ENCODE assay signal across 25 cellular contexts in the genomic region with DNA sequence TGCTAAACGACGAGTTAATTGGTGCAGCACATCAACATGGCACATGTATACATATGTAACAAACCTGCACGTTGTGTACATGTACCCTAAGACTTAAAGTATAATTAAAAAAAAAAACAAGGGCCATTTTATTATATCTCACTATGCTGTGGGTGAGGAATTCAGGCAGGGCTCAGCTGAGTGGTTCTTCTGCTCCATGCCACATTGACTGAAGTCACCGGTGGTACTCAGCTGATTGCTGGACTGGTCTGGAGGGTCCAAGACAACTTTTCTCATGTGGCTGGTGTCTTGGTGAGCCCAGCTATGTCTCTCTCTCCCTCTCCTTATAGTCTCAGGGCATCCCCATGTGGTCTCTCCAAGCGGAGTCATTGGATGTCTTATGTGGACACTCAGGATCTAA.
DNase-seq lines count a peak whose midpoint lies in the region; ATAC-seq, FAIRE-seq and TF ChIP-seq lines count a peak whose summit lies in the region.
"Had no signal": no experiment of that assay in that cellular context is flagged by ENCODE, and none has a peak within 500 bp of the region (broad histone marks: within the 10 kb centered on the region; RNA-seq: fewer than 3 reads in every experiment).

No MANE protein-coding gene starts in this region.

- no peaks in the 10 kb centered on the region for H3K9me3 Mint-ChIP-seq in natural killer cell treated with Interleukin-12 subunit alpha and Interleukin-12 subunit beta and Interleukin-15 and Interleukin-18, amount 100 ng/mL, for 72 hours
- H3K9me3 Mint-ChIP-seq in natural killer cell, result no peaks in the 10 kb centered on the region
- H3K9me3 Mint-ChIP-seq: CD4-positive, alpha-beta T cell had no signal

- H3K4me2 ChIP-seq in HepG2 (ENCODE audit: low read depth, low read length), result no peak overlapping the region
- H3K4me2 ChIP-seq: A549 had no signal

- H3K27ac Mint-ChIP-seq in natural killer cell treated with Interleukin-12 subunit alpha and Interleukin-12 subunit beta and Interleukin-15 and Interleukin-18, amount 100 ng/mL, for 72 hours, result no peak overlapping the region
- H3K27ac Mint-ChIP-seq in natural killer cell, result no peak overlapping the region
- H3K27ac Mint-ChIP-seq: CD4-positive, alpha-beta T cell; CD8-positive, alpha-beta memory T cell had no signal

- H3K36me3 ChIP-seq in bronchial epithelial cell (ENCODE audit: control insufficient read depth, insufficient read depth, low read length) (no peaks in the 10 kb centered on the region), HepG2 (replicated peaks in 1 of 2; ENCODE audit: control insufficient read depth in 1 of 2, insufficient read depth in 2 of 2, low read length in 2 of 2) (no peaks in the 10 kb centered on the region)
- H3K36me3 ChIP-seq: BE2C; BLaER1 treated with 17β-estradiol and CSF1 and Interleukin-3, amounts not matched to agents 10 nM and 100 nM had no signal

- in situ Hi-C loops in HepG2 (cut with HindIII; ENCODE audit: extremely low pct_ligation_motif_present, low pct_unique_long_range_greater_than_20kb), result no loop called here

- H3K27me3 ChIP-seq in bronchial epithelial cell (ENCODE audit: control insufficient read depth, insufficient read depth, low read length) (no peaks in the 10 kb centered on the region), HepG2 (ENCODE audit: control insufficient read depth in 1 of 2, insufficient read depth in 2 of 2, low read length in 2 of 2) (peaks cover 0 to 3% of the 10 kb centered on the region in 2 experiments; a peak in 2 of 5 replicates)
- H3K27me3 ChIP-seq: BE2C; BLaER1 treated with 17β-estradiol and CSF1 and Interleukin-3, amounts not matched to agents 10 nM and 100 nM had no signal

- H3K36me3 Mint-ChIP-seq in natural killer cell treated with Interleukin-12 subunit alpha and Interleukin-12 subunit beta and Interleukin-15 and Interleukin-18, amount 100 ng/mL, for 72 hours, result no peaks in the 10 kb centered on the region
- no peaks in the 10 kb centered on the region for H3K36me3 Mint-ChIP-seq in natural killer cell
- H3K36me3 Mint-ChIP-seq: CD14-positive monocyte; CD8-positive, alpha-beta memory T cell had no signal

- WGBS in HepG2 (ENCODE audit: low lambda C conversion rate), result 23% methylated on average over 5 of the region's 5 CpGs

- intact Hi-C loops in natural killer cell (cut with micrococcal nuclease) (no loop called here), HepG2 (cut with micrococcal nuclease; ENCODE audit: unreplicated experiment) (no loop called here)

- H3K9ac ChIP-seq in HepG2 (ENCODE audit: insufficient read depth, low read depth, low read length), result no peak overlapping the region
- H3K9ac ChIP-seq: BLaER1 treated with 17β-estradiol and CSF1 and Interleukin-3, amounts not matched to agents 10 nM and 100 nM had no signal

- TF ChIP-seq EP300 in HepG2 (IDR thresholded peaks at IDR 0.05; ENCODE audit: low read depth in 2 of 2, low read length in 2 of 2), result no peak
- TF ChIP-seq EP300 in HepG2 (CRISPR knock-in tag; IDR thresholded peaks at IDR 0.05; ENCODE audit: borderline replicate concordance), result no peak

- ATAC-seq in natural killer cell treated with Interleukin-12 subunit alpha and Interleukin-12 subunit beta and Interleukin-15 and Interleukin-18, amount 100 ng/mL, for 72 hours, result no peak
- ATAC-seq in natural killer cell (no peak), HepG2 (no peak), GM18868 (IDR thresholded peaks at IDR 0.05; ENCODE audit: unreplicated experiment) (no peak)
- ATAC-seq: A549 had no signal

- H3K9me3 ChIP-seq in HepG2 (ENCODE audit: low read length), result no peaks in the 10 kb centered on the region
- H3K9me3 ChIP-seq: BE2C had no signal

- H3K27me3 Mint-ChIP-seq in natural killer cell treated with Interleukin-12 subunit alpha and Interleukin-12 subunit beta and Interleukin-15 and Interleukin-18, amount 100 ng/mL, for 72 hours, result peaks cover 0 to 5% of the 10 kb centered on the region in 2 donors
- H3K27me3 Mint-ChIP-seq in natural killer cell (ENCODE audit: low read depth in 2 of 2), result peaks cover 4 to 7% of the 10 kb centered on the region in 2 donors

- H3K4me1 ChIP-seq in HepG2 (ENCODE audit: insufficient read depth, low read length), result 0 out of 2 replicates have a peak, but pooled peaks cover 6% of the 10 kb centered on the region
- H3K4me1 ChIP-seq: A549, BE2C had no signal

- H3K4me3 ChIP-seq in bronchial epithelial cell (ENCODE audit: low read depth, low read length), result no peak overlapping the region
- H3K4me3 ChIP-seq in HepG2 (replicated peaks in 1 of 3; ENCODE audit: insufficient read depth in 1 of 3, low read depth in 2 of 3, low read length in 3 of 3), result no peak overlapping the region
- H3K4me3 ChIP-seq: A549; BLaER1 treated with 17β-estradiol and CSF1 and Interleukin-3, amounts not matched to agents 10 nM and 100 nM had no signal

- H4K20me1 ChIP-seq in HepG2 (ENCODE audit: insufficient read depth, low read length), result no peaks in the 10 kb centered on the region
- H4K20me1 ChIP-seq: BLaER1 treated with 17β-estradiol and CSF1 and Interleukin-3, amounts not matched to agents 10 nM and 100 nM had no signal

- no peak for TF ChIP-seq CTCF in natural killer cell (IDR thresholded peaks at IDR 0.05)
- TF ChIP-seq CTCF in bronchial epithelial cell (IDR thresholded peaks at IDR 0.05; ENCODE audit: insufficient read depth, low read length, severe bottlenecking), result no peak
- no peak for TF ChIP-seq CTCF in HepG2 (CRISPR knock-in tag; IDR thresholded peaks at IDR 0.05)

- no peak for TF ChIP-seq RAD21 in HepG2 (CRISPR knock-in tag; IDR thresholded peaks at IDR 0.05)

- no peak overlapping the region for H2AFZ ChIP-seq in HepG2 (ENCODE audit: low read length)

- POLR2A ChIA-PET in HepG2 (lab: Yijun Ruan, JAX), result no interaction called here

- CTCF ChIA-PET in HepG2 (lab: Yijun Ruan, JAX; ENCODE audit: low intra/inter-chr PET ratio, low total read pairs), result no interaction called here

- H3K4me3 Mint-ChIP-seq in natural killer cell treated with Interleukin-12 subunit alpha and Interleukin-12 subunit beta and Interleukin-15 and Interleukin-18, amount 100 ng/mL, for 72 hours, result no peak overlapping the region
- H3K4me3 Mint-ChIP-seq in natural killer cell, result no peak overlapping the region
- H3K4me3 Mint-ChIP-seq: CD14-positive monocyte; CD4-positive, alpha-beta T cell; CD8-positive, alpha-beta memory T cell had no signal

- no peak overlapping the region for H3K27ac ChIP-seq in HepG2 (ENCODE audit: extremely low read length, insufficient read depth, low read length)
- H3K27ac ChIP-seq: A549; BLaER1 treated with 17β-estradiol and CSF1 and Interleukin-3, amounts not matched to agents 10 nM and 100 nM had no signal

- no peak for TF ChIP-seq POLR2A in HepG2 (IDR thresholded peaks at IDR 0.05; ENCODE audit: insufficient read depth in 1 of 2, low read depth in 2 of 2, low read length in 2 of 2)

- peak; percentile 52 for FAIRE-seq in bronchial epithelial cell (lab: Jason Lieb, UNC)
- FAIRE-seq in HepG2 (lab: Jason Lieb, UNC), result no peak
- FAIRE-seq: A549, GM12891, GM18507, H1 had no signal

- H3K79me2 ChIP-seq in HepG2 (ENCODE audit: insufficient read depth, low read length), result no peaks in the 10 kb centered on the region

- peak; percentile 37 for DNase-seq in natural killer cell treated with Interleukin-12 subunit alpha and Interleukin-12 subunit beta and Interleukin-15 and Interleukin-18, amount 100 ng/mL, for 72 hours (ENCODE audit: low spot score)
- DNase-seq in natural killer cell, result no peak
- no peak for DNase-seq in bronchial epithelial cell (ENCODE audit: low read depth)
- DNase-seq in HepG2 (ENCODE audit: low spot score), result no peak
- DNase-seq in COR-L47 (lab: John Stamatoyannopoulos, UW), result no peak
- no peak for DNase-seq in NCI-H510A (lab: John Stamatoyannopoulos, UW)
- DNase-seq: 8988T; ACHN; AML-193; BE2C; Calu3; CD8-positive, alpha-beta memory T cell; DMS53; DMS79 treated with DMSO at 0.1 percent for 48 hours; GF-D8; H7; HCEC 1CT had no signal

- BruUV-seq in HepG2 (replicated peaks; lab: Mats Ljungman, UMichigan), result no TSS peak

- H3K4me1 Mint-ChIP-seq in natural killer cell treated with Interleukin-12 subunit alpha and Interleukin-12 subunit beta and Interleukin-15 and Interleukin-18, amount 100 ng/mL, for 72 hours (ENCODE audit: low read depth in 2 of 2), result no peaks in the 10 kb centered on the region
- H3K4me1 Mint-ChIP-seq in natural killer cell, result no peaks in the 10 kb centered on the region
- H3K4me1 Mint-ChIP-seq: CD14-positive monocyte; CD8-positive, alpha-beta memory T cell had no signal

TF ChIP-seq in HepG2, 621 proteins besides CTCF, POLR2A, EP300 and RAD21:
- no peak for TF ChIP-seq ZBTB43 (CRISPR knock-in tag; conservative IDR thresholded peaks at IDR 0.05)
- peak; percentile 79 for TF ChIP-seq ZNF331 (CRISPR knock-in tag; IDR thresholded peaks at IDR 0.05)
